Comparison of ENCODE assay signal across 1 cellular context in the genomic region with DNA sequence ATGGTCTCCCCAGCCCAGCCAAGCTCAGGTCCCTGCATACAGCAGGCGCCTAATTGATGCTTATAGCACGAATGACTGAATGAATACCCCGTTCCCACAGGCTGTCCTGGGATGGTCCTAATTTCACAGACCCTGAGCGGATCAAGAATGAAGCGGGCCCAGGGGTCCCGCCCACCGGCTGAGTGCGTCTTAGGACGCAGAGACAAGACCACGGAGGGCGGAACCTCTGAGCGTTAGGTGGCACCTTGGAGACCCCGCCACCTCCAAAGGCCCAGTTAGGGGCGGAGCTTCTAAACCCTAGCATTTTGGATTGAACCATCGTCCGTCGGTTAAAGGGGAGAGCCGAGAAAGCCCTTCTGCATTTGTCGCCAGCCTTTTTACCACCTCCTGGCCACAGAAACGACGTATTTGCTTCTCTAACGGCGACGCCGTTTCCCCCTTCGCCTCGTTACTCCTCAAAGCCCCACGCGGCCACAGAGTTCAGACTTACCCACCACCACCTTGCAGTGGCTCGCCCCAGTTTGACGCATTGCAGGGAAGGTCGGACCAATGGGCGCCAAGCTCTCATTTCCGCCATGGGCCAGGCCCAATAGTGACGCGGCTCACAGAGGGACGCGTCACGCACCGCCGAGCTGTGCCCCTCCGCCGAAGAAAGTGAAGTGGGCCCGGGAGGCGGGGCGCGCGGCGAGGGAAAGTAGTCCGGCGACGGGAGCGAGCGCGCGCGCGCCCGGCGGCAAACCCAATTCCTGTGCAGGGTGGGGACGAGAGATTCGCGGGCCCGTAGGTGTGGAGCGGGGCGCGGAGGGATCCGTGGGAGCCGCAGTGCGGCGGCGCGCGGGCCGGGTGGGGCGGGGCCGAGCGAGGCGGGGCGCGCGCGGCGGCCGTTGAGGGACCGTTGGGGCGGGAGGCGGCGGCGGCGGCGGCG.
TF ChIP-seq lines count a peak whose summit lies in the region.

No MANE protein-coding gene starts in this region.

TF ChIP-seq in SK-N-SH treated with all-trans-retinoic acid at 6 μM for 48 hours, 23 proteins besides CTCF, POLR2A, EP300 and RAD21 (continued from another document):
- TF ChIP-seq, protein P1, sequence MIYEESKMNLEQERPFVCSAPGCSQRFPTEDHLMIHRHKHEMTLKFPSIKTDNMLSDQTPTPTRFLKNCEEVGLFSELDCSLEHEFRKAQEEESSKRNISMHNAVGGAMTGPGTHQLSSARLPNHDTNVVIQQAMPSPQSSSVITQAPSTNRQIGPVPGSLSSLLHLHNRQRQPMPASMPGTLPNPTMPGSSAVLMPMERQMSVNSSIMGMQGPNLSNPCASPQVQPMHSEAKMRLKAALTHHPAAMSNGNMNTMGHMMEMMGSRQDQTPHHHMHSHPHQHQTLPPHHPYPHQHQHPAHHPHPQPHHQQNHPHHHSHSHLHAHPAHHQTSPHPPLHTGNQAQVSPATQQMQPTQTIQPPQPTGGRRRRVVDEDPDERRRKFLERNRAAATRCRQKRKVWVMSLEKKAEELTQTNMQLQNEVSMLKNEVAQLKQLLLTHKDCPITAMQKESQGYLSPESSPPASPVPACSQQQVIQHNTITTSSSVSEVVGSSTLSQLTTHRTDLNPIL (CRISPR knock-in tag; IDR thresholded peaks at IDR 0.05; ENCODE audit: low read depth) = no peak
- TF ChIP-seq ZNF70 (CRISPR knock-in tag; IDR thresholded peaks at IDR 0.05) (peak; percentile 71; the same call in 1 of the 2 replicates), CSDC2 (CRISPR knock-in tag; IDR thresholded peaks at IDR 0.05) (peak; percentile 98), ARNTL (CRISPR knock-in tag; IDR thresholded peaks at IDR 0.05; ENCODE audit: borderline replicate concordance, low read depth) (peak; percentile 87)
- TF ChIP-seq, protein P2, sequence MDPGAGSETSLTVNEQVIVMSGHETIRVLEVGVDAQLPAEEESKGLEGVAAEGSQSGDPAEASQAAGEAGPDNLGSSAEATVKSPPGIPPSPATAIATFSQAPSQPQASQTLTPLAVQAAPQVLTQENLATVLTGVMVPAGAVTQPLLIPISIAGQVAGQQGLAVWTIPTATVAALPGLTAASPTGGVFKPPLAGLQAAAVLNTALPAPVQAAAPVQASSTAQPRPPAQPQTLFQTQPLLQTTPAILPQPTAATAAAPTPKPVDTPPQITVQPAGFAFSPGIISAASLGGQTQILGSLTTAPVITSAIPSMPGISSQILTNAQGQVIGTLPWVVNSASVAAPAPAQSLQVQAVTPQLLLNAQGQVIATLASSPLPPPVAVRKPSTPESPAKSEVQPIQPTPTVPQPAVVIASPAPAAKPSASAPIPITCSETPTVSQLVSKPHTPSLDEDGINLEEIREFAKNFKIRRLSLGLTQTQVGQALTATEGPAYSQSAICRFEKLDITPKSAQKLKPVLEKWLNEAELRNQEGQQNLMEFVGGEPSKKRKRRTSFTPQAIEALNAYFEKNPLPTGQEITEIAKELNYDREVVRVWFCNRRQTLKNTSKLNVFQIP (CRISPR knock-in tag; IDR thresholded peaks at IDR 0.05; ENCODE audit: borderline replicate concordance, low read depth) = peak; percentile 96; the same call in 1 of the 2 replicates
- TF ChIP-seq, protein P3, sequence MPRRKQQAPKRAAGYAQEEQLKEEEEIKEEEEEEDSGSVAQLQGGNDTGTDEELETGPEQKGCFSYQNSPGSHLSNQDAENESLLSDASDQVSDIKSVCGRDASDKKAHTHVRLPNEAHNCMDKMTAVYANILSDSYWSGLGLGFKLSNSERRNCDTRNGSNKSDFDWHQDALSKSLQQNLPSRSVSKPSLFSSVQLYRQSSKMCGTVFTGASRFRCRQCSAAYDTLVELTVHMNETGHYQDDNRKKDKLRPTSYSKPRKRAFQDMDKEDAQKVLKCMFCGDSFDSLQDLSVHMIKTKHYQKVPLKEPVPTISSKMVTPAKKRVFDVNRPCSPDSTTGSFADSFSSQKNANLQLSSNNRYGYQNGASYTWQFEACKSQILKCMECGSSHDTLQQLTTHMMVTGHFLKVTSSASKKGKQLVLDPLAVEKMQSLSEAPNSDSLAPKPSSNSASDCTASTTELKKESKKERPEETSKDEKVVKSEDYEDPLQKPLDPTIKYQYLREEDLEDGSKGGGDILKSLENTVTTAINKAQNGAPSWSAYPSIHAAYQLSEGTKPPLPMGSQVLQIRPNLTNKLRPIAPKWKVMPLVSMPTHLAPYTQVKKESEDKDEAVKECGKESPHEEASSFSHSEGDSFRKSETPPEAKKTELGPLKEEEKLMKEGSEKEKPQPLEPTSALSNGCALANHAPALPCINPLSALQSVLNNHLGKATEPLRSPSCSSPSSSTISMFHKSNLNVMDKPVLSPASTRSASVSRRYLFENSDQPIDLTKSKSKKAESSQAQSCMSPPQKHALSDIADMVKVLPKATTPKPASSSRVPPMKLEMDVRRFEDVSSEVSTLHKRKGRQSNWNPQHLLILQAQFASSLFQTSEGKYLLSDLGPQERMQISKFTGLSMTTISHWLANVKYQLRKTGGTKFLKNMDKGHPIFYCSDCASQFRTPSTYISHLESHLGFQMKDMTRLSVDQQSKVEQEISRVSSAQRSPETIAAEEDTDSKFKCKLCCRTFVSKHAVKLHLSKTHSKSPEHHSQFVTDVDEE (CRISPR knock-in tag; IDR thresholded peaks at IDR 0.05) = peak; percentile 99
